ENCODE assay signal across 19 cellular contexts in the genomic region with DNA sequence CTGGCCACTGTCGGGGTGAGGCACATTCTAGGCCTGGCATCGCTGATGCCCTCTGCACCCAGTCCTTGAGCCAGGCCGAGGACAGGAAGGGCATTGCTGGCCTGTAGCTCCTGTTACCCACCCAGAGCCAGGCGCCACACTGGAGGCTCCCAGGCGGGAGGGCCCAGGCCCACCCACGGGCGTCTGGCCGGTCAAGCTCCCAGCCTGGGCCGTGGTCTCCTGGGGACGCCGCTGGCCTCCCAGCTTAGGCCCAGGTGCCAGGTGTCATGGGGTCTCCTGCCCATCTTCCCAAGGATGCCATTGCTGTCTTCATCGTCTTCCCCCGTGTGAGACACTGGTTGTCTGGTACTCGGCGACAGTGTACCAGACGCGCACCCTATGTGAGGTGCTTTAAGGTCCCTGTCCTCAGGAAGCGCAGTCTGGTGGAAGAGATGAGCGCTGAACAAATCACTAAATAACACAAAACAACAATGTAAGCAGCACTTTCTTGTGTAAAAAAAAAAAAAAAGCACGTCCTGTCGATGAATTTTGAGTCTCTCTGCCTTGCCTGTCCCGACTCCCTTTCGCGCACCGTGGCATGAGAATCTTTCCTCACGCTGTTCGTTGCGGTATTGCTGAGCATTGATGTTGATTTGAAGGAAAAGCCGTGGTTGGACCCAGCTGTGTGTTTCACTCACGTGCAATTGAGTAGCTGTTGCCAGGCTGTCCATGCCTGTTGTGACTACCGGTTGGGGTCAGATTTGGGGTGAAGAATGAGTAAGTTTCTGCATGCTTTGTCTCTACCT. TPM values are rescaled to one million over a fixed set of nuclear protein-coding genes. Genes with fewer than 3 reads are reported as not detected.
DNase-seq lines count a peak whose midpoint lies in the region; ATAC-seq, FAIRE-seq and TF ChIP-seq lines count a peak whose summit lies in the region.
"Had no signal": no experiment of that assay in that cellular context is flagged by ENCODE, and none has a peak within 500 bp of the region (broad histone marks: within the 10 kb centered on the region; RNA-seq: fewer than 3 reads in every experiment).

No MANE protein-coding gene starts in this region.

- peaks cover 20% of the 10 kb centered on the region for H3K4me1 Mint-ChIP-seq in CD4-positive, alpha-beta T cell (ENCODE audit: low read depth)

- H3K4me1 ChIP-seq in HepG2 (ENCODE audit: insufficient read depth, low read length) (peaks cover 24% of the 10 kb centered on the region), trophoblast cell (ENCODE audit: control insufficient read depth in 1 of 2, insufficient read depth in 2 of 2, low read length in 2 of 2) (peaks cover 0 to 4% of the 10 kb centered on the region in 2 experiments)
- H3K4me1 ChIP-seq: sigmoid colon had no signal

- FAIRE-seq in GM12891 (lab: Jason Lieb, UNC) (no peak), HepG2 (lab: Jason Lieb, UNC) (no peak)

- no peak overlapping the region for H3K14ac ChIP-seq in trophoblast cell (ENCODE audit: low read length)

- no peak overlapping the region for H2BK120ac ChIP-seq in trophoblast cell (ENCODE audit: insufficient read depth, low read length, poor library complexity)

- H2BK12ac ChIP-seq in trophoblast cell (ENCODE audit: low read length), result no peak overlapping the region

- no peak for TF ChIP-seq RAD21 in HepG2 (CRISPR knock-in tag; IDR thresholded peaks at IDR 0.05)

- peak overlapping the region; percentile 73 for H3K27ac Mint-ChIP-seq in CD4-positive, alpha-beta T cell
- H3K27ac Mint-ChIP-seq: stimulated activated naive CD8-positive, alpha-beta T cell treated with anti-CD3 and anti-CD28 coated beads, Interleukin-15, Interleukin-2, amounts not matched to agents 100 ng/mL and 50 ng/mL, for 24 hours had no signal

- H2BK5ac ChIP-seq in trophoblast cell (ENCODE audit: low read depth, low read length, poor library complexity), result no peak overlapping the region

- H3K4me3 ChIP-seq in astrocyte of the cerebellum (ENCODE audit: low read depth, low read length), result no peak overlapping the region
- no peak overlapping the region for H3K4me3 ChIP-seq in HepG2 (replicated peaks in 1 of 3; ENCODE audit: insufficient read depth in 1 of 3, low read depth in 2 of 3, low read length in 3 of 3)
- H3K4me3 ChIP-seq in trophoblast cell (ENCODE audit: low read depth, low read length), result no peak overlapping the region
- H3K4me3 ChIP-seq: heart left ventricle, sigmoid colon had no signal

- H4K20me1 ChIP-seq in HepG2 (ENCODE audit: insufficient read depth, low read length), result no peaks in the 10 kb centered on the region

- H3K36me3 ChIP-seq in HepG2 (replicated peaks in 1 of 2; ENCODE audit: control insufficient read depth in 1 of 2, insufficient read depth in 2 of 2, low read length in 2 of 2) (peaks cover 2 to 12% of the 10 kb centered on the region in 2 experiments; a peak in 3 of 5 replicates), trophoblast cell (ENCODE audit: control insufficient read depth in 1 of 2, insufficient read depth in 2 of 2, low read length in 2 of 2) (no peaks in the 10 kb centered on the region)

- H3K18ac ChIP-seq in trophoblast cell (ENCODE audit: low read length), result no peak overlapping the region

- no TSS peak for BruUV-seq in HepG2 (replicated peaks; lab: Mats Ljungman, UMichigan)

- H3K4me3 Mint-ChIP-seq in CD4-positive, alpha-beta T cell, result no peak overlapping the region
- H3K4me3 Mint-ChIP-seq: stimulated activated naive CD8-positive, alpha-beta T cell treated with anti-CD3 and anti-CD28 coated beads, Interleukin-15, Interleukin-2, amounts not matched to agents 100 ng/mL and 50 ng/mL, for 24 hours had no signal

- no peak overlapping the region for H4K91ac ChIP-seq in trophoblast cell (ENCODE audit: low read depth, low read length)

- no peak for DNase-seq in CD4-positive, alpha-beta T cell
- DNase-seq in GM12891 (ENCODE audit: insufficient read length, low spot score), result no peak
- DNase-seq in astrocyte of the cerebellum (ENCODE audit: low read depth), result peak; percentile 8
- DNase-seq in HepG2 (ENCODE audit: low spot score), result no peak
- no peak for DNase-seq in iPS-NIHi7 (ENCODE audit: extremely low spot score)
- DNase-seq in DMS79 (lab: John Stamatoyannopoulos, UW), result no peak
- DNase-seq in trophoblast cell, result no peak
- no peak for DNase-seq in NCI-H187 (lab: John Stamatoyannopoulos, UW)
- DNase-seq: activated CD8-positive, alpha-beta memory T cell treated with anti-CD3 and anti-CD28 coated beads for 24 hours; cerebellar nuclear complex; heart left ventricle; Karpas-422; NCI-H187 treated with DMSO at 0.1 percent for 48 hours; NCI-H748 treated with DMSO at 0.1 percent for 48 hours; sigmoid colon had no signal

- CTCF ChIA-PET in CD4-positive, alpha-beta T cell (lab: Charles Lee), result interaction anchor here (0.7 to 1.7 kb wide), 2 partner anchors 10 to 1093 kb away, joined by 3 to 7 read pairs; no protein-coding TSS in a partner anchor
- CTCF ChIA-PET in HepG2 (lab: Yijun Ruan, JAX; ENCODE audit: low intra/inter-chr PET ratio, low total read pairs), result no interaction called here

- H2AFZ ChIP-seq in HepG2 (ENCODE audit: low read length), result no peak overlapping the region
- no peak overlapping the region for H2AFZ ChIP-seq in trophoblast cell (ENCODE audit: insufficient read depth, low read length, poor library complexity)

- TF ChIP-seq EP300 in HepG2 (IDR thresholded peaks at IDR 0.05; ENCODE audit: low read depth in 2 of 2, low read length in 2 of 2) (no peak), HepG2 (CRISPR knock-in tag; IDR thresholded peaks at IDR 0.05; ENCODE audit: borderline replicate concordance) (no peak)

- TF ChIP-seq POLR2A in GM12891 (IDR thresholded peaks at IDR 0.05; ENCODE audit: low read depth, low read length), result no peak; the same call in 1 of the 2 replicates
- peak in 1 of 2 experiments; percentile 52; a peak in 2 of 4 replicates for TF ChIP-seq POLR2A in HepG2 (IDR thresholded peaks at IDR 0.05; ENCODE audit: insufficient read depth in 1 of 2, low read depth in 2 of 2, low read length in 2 of 2)

- WGBS in HepG2 (ENCODE audit: low lambda C conversion rate), result 84% methylated on average over 22 of the region's 31 CpGs
- WGBS in trophoblast cell (ENCODE audit: extremely low coverage, insufficient coverage, insufficient read length), result no CpG with 5 or more reads among the region's 31 CpGs

- H3K9me3 Mint-ChIP-seq in CD4-positive, alpha-beta T cell, result no peaks in the 10 kb centered on the region
- H3K9me3 Mint-ChIP-seq: nephron; stimulated activated naive CD8-positive, alpha-beta T cell treated with anti-CD3 and anti-CD28 coated beads, Interleukin-15, Interleukin-2, amounts not matched to agents 100 ng/mL and 50 ng/mL, for 24 hours had no signal

- no peaks in the 10 kb centered on the region for H3K79me1 ChIP-seq in trophoblast cell (ENCODE audit: low read length)

- no peak overlapping the region for H3K4ac ChIP-seq in trophoblast cell (ENCODE audit: low read depth, low read length)

- intact Hi-C loops in CD4-positive, alpha-beta T cell (cut with DNase I, micrococcal nuclease), result loop anchor here in 1 of 2 experiments (10.0 kb wide), 1 partner anchor 50 kb away; no protein-coding TSS in a partner anchor
- intact Hi-C loops in HepG2 (cut with micrococcal nuclease; ENCODE audit: unreplicated experiment), result no loop called here

- no peaks in the 10 kb centered on the region for H3K27me3 ChIP-seq in CD4-positive, alpha-beta T cell (ENCODE audit: control insufficient read depth, insufficient read depth, low read length)
- H3K27me3 ChIP-seq in HepG2 (ENCODE audit: control insufficient read depth in 1 of 2, insufficient read depth in 2 of 2, low read length in 2 of 2) (peaks cover 0 to 23% of the 10 kb centered on the region in 2 experiments; a peak in 2 of 5 replicates), trophoblast cell (ENCODE audit: insufficient read depth, low read length) (no peaks in the 10 kb centered on the region)
- H3K27me3 ChIP-seq: heart left ventricle, sigmoid colon had no signal

- no peak overlapping the region for H3K9ac ChIP-seq in HepG2 (ENCODE audit: insufficient read depth, low read depth, low read length)
- no peak overlapping the region for H3K9ac ChIP-seq in trophoblast cell (ENCODE audit: low read length)

- no peak overlapping the region for H3K23ac ChIP-seq in trophoblast cell (ENCODE audit: low read length)

- H4K8ac ChIP-seq in trophoblast cell (ENCODE audit: low read depth, low read length), result no peak overlapping the region

- no peaks in the 10 kb centered on the region for H3K27me3 Mint-ChIP-seq in CD4-positive, alpha-beta T cell
- H3K27me3 Mint-ChIP-seq: stimulated activated naive CD8-positive, alpha-beta T cell treated with anti-CD3 and anti-CD28 coated beads, Interleukin-15, Interleukin-2, amounts not matched to agents 100 ng/mL and 50 ng/mL, for 24 hours had no signal

- H3K4me2 ChIP-seq in HepG2 (ENCODE audit: low read depth, low read length), result no peak overlapping the region; the same call in 1 of the 2 replicates
- no peak overlapping the region for H3K4me2 ChIP-seq in trophoblast cell (ENCODE audit: low read length)

- in situ Hi-C loops in astrocyte of the cerebellum (cut with HindIII; ENCODE audit: low sequenced_read_pairs), result no loop called here
- in situ Hi-C loops in HepG2 (cut with HindIII; ENCODE audit: extremely low pct_ligation_motif_present, low pct_unique_long_range_greater_than_20kb), result no loop called here

- peaks cover 11% of the 10 kb centered on the region for H3K36me3 Mint-ChIP-seq in CD4-positive, alpha-beta T cell (ENCODE audit: low read depth)

- no peak overlapping the region for H4K12ac ChIP-seq in trophoblast cell (ENCODE audit: low read depth, low read length)

- no peaks in the 10 kb centered on the region for H3K9me3 ChIP-seq in CD4-positive, alpha-beta T cell (ENCODE audit: control insufficient read depth, low read length)
- H3K9me3 ChIP-seq in HepG2 (ENCODE audit: low read length) (no peaks in the 10 kb centered on the region), trophoblast cell (ENCODE audit: insufficient read depth, low read depth, low read length) (peaks cover 4% of the 10 kb centered on the region)
- H3K9me3 ChIP-seq: heart left ventricle, sigmoid colon had no signal

- TF ChIP-seq CTCF in CD4-positive, alpha-beta T cell (IDR thresholded peaks at IDR 0.05), result no peak
- TF ChIP-seq CTCF in astrocyte of the cerebellum (IDR thresholded peaks at IDR 0.05; ENCODE audit: low read depth, low read length, missing control alignments) (no peak), HepG2 (CRISPR knock-in tag; IDR thresholded peaks at IDR 0.05) (no peak)

- H3K79me2 ChIP-seq in HepG2 (ENCODE audit: insufficient read depth, low read length) (no peaks in the 10 kb centered on the region), trophoblast cell (ENCODE audit: control insufficient read depth, insufficient read depth, low read length, poor library complexity) (no peaks in the 10 kb centered on the region)

- no peak overlapping the region for H2AK5ac ChIP-seq in trophoblast cell (ENCODE audit: low read length)

- POLR2A ChIA-PET in CD4-positive, alpha-beta T cell (lab: Charles Lee), result interaction anchor here (0.6 kb wide), 1 partner anchor 100 kb away, joined by 3 read pairs; no protein-coding TSS in a partner anchor
- POLR2A ChIA-PET in HepG2 (lab: Yijun Ruan, JAX), result interaction anchor here (0.7 kb wide), 1 partner anchor 31 kb away, joined by 4 read pairs; no protein-coding TSS in a partner anchor

- no peak overlapping the region for H3K27ac ChIP-seq in CD4-positive, alpha-beta T cell (ENCODE audit: low read depth, low read length)
- H3K27ac ChIP-seq in HepG2 (ENCODE audit: extremely low read length, insufficient read depth, low read length) (no peak overlapping the region), trophoblast cell (ENCODE audit: low read depth, low read length) (no peak overlapping the region)
- H3K27ac ChIP-seq: C4-2B, epithelial cell of prostate, heart left ventricle, sigmoid colon had no signal

- peak; percentile 68 for ATAC-seq in CD4-positive, alpha-beta T cell (ENCODE audit: poor library complexity)
- ATAC-seq in HepG2, result no peak

RNA-seq across cellular contexts. Expression of gene TRAPPC10, which starts 27.0 kb away (rescaled TPM):
- 100 to 1,000 TPM in 1 of 2 experiments, 10 to 100 TPM in 1; 98.1 to 101 TPM for total RNA-seq in CD4-positive, alpha-beta T cell
- polyA plus RNA-seq in GM12891 (2012; ENCODE audit: low read depth, missing spikeins), result 14.0 TPM
- 15.2 and 16.5 TPM in 2 replicates for total RNA-seq in HepG2 (2016; rRNA removed; fragmentation: Illumina TruSeq; extraction: Trizol)
- total RNA-seq in HepG2 (2016; cell fraction: cytosol; rRNA removed; fragmentation: Illumina TruSeq; extraction: Trizol; ENCODE audit: low read depth), result 16.6 and 17.0 TPM in 2 replicates
- total RNA-seq in HepG2 (2016; cell fraction: insoluble cytoplasmic fraction; rRNA removed; fragmentation: Illumina TruSeq; extraction: Trizol), result 12.6 and 17.1 TPM in 2 replicates
- total RNA-seq in HepG2 (2016; cell fraction: membrane; rRNA removed; fragmentation: Illumina TruSeq; extraction: Trizol), result 18.2 and 18.5 TPM in 2 replicates
- 25.8 and 26.3 TPM in 2 replicates for total RNA-seq in HepG2 (2016; cell fraction: nucleus; rRNA removed; fragmentation: Illumina TruSeq; extraction: Trizol)
- 10.6 TPM in 2 replicates for polyA plus RNA-seq in HepG2 (2011; rRNA removed)
- polyA plus RNA-seq in HepG2 (2011; cell fraction: cytosol; rRNA removed), result 6.4 and 7.4 TPM in 2 replicates
- 33.8 and 34.4 TPM in 2 replicates for polyA plus RNA-seq in HepG2 (2011; cell fraction: nucleus; rRNA removed)
- 9.8 and 12.7 TPM in 2 replicates for polyA plus RNA-seq in HepG2 (2012)
- polyA plus RNA-seq in HepG2 (2016; cell fraction: cytosol; fragmentation: Illumina TruSeq; extraction: Trizol; ENCODE audit: low read depth), result 12.1 and 12.5 TPM in 2 replicates
- 9.5 and 11.9 TPM in 2 replicates for polyA plus RNA-seq in HepG2 (2016; cell fraction: insoluble cytoplasmic fraction; fragmentation: Illumina TruSeq; extraction: Trizol; ENCODE audit: low read depth)
- polyA plus RNA-seq in HepG2 (2016; cell fraction: membrane; fragmentation: Illumina TruSeq; extraction: Trizol; ENCODE audit: low read depth), result 10.0 and 10.8 TPM in 2 replicates
- 30.3 and 54.6 TPM in 2 replicates for polyA plus RNA-seq in HepG2 (2016; cell fraction: nucleus; fragmentation: Illumina TruSeq; extraction: Trizol; ENCODE audit: insufficient read depth, low read depth)
- 19.6 and 41.6 TPM in 2 replicates for polyA minus RNA-seq in HepG2 (2011; rRNA and poly(A)+ RNA removed; ENCODE audit: low replicate concordance)
- 6.8 and 7.4 TPM in 2 replicates for polyA minus RNA-seq in HepG2 (2011; cell fraction: cytosol; rRNA and poly(A)+ RNA removed)
- polyA minus RNA-seq in HepG2 (2011; cell fraction: nucleus; rRNA and poly(A)+ RNA removed), result 27.6 and 28.3 TPM in 2 replicates
- polyA plus RNA-seq in trophoblast cell (2013), result 19.1 and 20.0 TPM in 2 replicates
